1 cellular context compared by ENCODE assay signal in the genomic region with DNA sequence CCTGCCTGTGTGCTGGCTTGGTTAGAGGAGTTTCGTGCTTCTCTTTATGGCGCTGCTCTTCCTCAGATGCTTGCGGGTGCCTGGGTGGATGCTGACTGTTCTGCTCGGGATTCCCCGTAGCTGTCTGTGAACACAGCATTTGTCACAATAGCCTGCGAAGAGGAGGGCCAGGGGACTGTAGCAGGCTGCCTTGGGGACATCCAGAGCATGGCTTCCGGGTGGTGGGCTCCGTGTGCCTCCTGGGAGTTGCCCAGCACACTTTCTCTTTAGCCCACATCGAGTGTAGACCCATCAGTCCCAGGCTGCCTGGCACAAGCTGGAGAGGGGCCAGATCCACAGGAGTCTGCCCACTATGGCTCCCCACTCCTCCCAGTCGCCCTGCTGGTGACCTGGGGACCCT.
TF ChIP-seq lines count a peak whose summit lies in the region.

No MANE protein-coding gene starts in this region.

TF ChIP-seq in GM12878, 131 proteins besides CTCF, POLR2A, EP300 and RAD21 (continued from another document and continues in another):
- TF ChIP-seq, protein P1, sequence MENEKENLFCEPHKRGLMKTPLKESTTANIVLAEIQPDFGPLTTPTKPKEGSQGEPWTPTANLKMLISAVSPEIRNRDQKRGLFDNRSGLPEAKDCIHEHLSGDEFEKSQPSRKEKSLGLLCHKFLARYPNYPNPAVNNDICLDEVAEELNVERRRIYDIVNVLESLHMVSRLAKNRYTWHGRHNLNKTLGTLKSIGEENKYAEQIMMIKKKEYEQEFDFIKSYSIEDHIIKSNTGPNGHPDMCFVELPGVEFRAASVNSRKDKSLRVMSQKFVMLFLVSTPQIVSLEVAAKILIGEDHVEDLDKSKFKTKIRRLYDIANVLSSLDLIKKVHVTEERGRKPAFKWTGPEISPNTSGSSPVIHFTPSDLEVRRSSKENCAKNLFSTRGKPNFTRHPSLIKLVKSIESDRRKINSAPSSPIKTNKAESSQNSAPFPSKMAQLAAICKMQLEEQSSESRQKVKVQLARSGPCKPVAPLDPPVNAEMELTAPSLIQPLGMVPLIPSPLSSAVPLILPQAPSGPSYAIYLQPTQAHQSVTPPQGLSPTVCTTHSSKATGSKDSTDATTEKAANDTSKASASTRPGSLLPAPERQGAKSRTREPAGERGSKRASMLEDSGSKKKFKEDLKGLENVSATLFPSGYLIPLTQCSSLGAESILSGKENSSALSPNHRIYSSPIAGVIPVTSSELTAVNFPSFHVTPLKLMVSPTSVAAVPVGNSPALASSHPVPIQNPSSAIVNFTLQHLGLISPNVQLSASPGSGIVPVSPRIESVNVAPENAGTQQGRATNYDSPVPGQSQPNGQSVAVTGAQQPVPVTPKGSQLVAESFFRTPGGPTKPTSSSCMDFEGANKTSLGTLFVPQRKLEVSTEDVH (IDR thresholded peaks at IDR 0.05; ENCODE audit: low read depth, partially characterized antibody): no peak
- TF ChIP-seq, protein P2, sequence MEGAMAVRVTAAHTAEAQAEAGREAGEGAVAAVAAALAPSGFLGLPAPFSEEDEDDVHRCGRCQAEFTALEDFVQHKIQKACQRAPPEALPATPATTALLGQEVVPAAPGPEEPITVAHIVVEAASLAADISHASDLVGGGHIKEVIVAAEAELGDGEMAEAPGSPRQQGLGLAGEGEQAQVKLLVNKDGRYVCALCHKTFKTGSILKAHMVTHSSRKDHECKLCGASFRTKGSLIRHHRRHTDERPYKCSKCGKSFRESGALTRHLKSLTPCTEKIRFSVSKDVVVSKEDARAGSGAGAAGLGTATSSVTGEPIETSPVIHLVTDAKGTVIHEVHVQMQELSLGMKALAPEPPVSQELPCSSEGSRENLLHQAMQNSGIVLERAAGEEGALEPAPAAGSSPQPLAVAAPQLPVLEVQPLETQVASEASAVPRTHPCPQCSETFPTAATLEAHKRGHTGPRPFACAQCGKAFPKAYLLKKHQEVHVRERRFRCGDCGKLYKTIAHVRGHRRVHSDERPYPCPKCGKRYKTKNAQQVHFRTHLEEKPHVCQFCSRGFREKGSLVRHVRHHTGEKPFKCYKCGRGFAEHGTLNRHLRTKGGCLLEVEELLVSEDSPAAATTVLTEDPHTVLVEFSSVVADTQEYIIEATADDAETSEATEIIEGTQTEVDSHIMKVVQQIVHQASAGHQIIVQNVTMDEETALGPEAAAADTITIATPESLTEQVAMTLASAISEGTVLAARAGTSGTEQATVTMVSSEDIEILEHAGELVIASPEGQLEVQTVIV (IDR thresholded peaks at IDR 0.05; ENCODE audit: borderline replicate concordance, partially characterized antibody): no peak
- peak; percentile 68 for TF ChIP-seq HDGF (IDR thresholded peaks at IDR 0.05)
- TF ChIP-seq TARDBP (IDR thresholded peaks at IDR 0.05; ENCODE audit: borderline replicate concordance): 0 out of 2 replicates have a peak, but pooled peaks have one; percentile 33
- TF ChIP-seq SMAD1 (IDR thresholded peaks at IDR 0.05; ENCODE audit: low read depth, partially characterized antibody): no peak
- no peak for TF ChIP-seq ZSCAN29 (IDR thresholded peaks at IDR 0.05)
- TF ChIP-seq ZNF274 (IDR thresholded peaks at IDR 0.05; ENCODE audit: insufficient read depth, insufficient read length): no peak
- peak; percentile 49; the same call in 1 of the 2 replicates for TF ChIP-seq RB1 (IDR thresholded peaks at IDR 0.05; ENCODE audit: borderline replicate concordance)
- TF ChIP-seq, protein P3, sequence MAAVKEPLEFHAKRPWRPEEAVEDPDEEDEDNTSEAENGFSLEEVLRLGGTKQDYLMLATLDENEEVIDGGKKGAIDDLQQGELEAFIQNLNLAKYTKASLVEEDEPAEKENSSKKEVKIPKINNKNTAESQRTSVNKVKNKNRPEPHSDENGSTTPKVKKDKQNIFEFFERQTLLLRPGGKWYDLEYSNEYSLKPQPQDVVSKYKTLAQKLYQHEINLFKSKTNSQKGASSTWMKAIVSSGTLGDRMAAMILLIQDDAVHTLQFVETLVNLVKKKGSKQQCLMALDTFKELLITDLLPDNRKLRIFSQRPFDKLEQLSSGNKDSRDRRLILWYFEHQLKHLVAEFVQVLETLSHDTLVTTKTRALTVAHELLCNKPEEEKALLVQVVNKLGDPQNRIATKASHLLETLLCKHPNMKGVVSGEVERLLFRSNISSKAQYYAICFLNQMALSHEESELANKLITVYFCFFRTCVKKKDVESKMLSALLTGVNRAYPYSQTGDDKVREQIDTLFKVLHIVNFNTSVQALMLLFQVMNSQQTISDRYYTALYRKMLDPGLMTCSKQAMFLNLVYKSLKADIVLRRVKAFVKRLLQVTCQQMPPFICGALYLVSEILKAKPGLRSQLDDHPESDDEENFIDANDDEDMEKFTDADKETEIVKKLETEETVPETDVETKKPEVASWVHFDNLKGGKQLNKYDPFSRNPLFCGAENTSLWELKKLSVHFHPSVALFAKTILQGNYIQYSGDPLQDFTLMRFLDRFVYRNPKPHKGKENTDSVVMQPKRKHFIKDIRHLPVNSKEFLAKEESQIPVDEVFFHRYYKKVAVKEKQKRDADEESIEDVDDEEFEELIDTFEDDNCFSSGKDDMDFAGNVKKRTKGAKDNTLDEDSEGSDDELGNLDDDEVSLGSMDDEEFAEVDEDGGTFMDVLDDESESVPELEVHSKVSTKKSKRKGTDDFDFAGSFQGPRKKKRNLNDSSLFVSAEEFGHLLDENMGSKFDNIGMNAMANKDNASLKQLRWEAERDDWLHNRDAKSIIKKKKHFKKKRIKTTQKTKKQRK (IDR thresholded peaks at IDR 0.05; ENCODE audit: low read depth, low read length): no peak
- TF ChIP-seq POU2F2 (IDR thresholded peaks at IDR 0.05; ENCODE audit: borderline replicate concordance, low read depth, low read length): peak; percentile 17; the same call in 1 of the 3 replicates
- TF ChIP-seq, protein P4, sequence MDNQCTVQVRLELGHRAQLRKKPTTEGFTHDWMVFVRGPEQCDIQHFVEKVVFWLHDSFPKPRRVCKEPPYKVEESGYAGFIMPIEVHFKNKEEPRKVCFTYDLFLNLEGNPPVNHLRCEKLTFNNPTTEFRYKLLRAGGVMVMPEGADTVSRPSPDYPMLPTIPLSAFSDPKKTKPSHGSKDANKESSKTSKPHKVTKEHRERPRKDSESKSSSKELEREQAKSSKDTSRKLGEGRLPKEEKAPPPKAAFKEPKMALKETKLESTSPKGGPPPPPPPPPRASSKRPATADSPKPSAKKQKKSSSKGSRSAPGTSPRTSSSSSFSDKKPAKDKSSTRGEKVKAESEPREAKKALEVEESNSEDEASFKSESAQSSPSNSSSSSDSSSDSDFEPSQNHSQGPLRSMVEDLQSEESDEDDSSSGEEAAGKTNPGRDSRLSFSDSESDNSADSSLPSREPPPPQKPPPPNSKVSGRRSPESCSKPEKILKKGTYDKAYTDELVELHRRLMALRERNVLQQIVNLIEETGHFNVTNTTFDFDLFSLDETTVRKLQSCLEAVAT (IDR thresholded peaks at IDR 0.05): no peak
- TF ChIP-seq, protein P5, sequence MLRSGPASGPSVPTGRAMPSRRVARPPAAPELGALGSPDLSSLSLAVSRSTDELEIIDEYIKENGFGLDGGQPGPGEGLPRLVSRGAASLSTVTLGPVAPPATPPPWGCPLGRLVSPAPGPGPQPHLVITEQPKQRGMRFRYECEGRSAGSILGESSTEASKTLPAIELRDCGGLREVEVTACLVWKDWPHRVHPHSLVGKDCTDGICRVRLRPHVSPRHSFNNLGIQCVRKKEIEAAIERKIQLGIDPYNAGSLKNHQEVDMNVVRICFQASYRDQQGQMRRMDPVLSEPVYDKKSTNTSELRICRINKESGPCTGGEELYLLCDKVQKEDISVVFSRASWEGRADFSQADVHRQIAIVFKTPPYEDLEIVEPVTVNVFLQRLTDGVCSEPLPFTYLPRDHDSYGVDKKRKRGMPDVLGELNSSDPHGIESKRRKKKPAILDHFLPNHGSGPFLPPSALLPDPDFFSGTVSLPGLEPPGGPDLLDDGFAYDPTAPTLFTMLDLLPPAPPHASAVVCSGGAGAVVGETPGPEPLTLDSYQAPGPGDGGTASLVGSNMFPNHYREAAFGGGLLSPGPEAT (IDR thresholded peaks at IDR 0.05; ENCODE audit: low read depth): peak; percentile 71
- no peak for TF ChIP-seq PAX8 (IDR thresholded peaks at IDR 0.05)
- TF ChIP-seq, protein P6, sequence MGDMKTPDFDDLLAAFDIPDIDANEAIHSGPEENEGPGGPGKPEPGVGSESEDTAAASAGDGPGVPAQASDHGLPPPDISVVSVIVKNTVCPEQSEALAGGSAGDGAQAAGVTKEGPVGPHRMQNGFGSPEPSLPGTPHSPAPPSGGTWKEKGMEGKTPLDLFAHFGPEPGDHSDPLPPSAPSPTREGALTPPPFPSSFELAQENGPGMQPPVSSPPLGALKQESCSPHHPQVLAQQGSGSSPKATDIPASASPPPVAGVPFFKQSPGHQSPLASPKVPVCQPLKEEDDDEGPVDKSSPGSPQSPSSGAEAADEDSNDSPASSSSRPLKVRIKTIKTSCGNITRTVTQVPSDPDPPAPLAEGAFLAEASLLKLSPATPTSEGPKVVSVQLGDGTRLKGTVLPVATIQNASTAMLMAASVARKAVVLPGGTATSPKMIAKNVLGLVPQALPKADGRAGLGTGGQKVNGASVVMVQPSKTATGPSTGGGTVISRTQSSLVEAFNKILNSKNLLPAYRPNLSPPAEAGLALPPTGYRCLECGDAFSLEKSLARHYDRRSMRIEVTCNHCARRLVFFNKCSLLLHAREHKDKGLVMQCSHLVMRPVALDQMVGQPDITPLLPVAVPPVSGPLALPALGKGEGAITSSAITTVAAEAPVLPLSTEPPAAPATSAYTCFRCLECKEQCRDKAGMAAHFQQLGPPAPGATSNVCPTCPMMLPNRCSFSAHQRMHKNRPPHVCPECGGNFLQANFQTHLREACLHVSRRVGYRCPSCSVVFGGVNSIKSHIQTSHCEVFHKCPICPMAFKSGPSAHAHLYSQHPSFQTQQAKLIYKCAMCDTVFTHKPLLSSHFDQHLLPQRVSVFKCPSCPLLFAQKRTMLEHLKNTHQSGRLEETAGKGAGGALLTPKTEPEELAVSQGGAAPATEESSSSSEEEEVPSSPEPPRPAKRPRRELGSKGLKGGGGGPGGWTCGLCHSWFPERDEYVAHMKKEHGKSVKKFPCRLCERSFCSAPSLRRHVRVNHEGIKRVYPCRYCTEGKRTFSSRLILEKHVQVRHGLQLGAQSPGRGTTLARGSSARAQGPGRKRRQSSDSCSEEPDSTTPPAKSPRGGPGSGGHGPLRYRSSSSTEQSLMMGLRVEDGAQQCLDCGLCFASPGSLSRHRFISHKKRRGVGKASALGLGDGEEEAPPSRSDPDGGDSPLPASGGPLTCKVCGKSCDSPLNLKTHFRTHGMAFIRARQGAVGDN (IDR thresholded peaks at IDR 0.05): peak; percentile 58; the same call in 1 of the 2 replicates
- peak; percentile 68 for TF ChIP-seq TAF1 (IDR thresholded peaks at IDR 0.05; ENCODE audit: borderline replicate concordance, low read depth, low read length)
- no peak for TF ChIP-seq TCF7 (IDR thresholded peaks at IDR 0.05; ENCODE audit: borderline replicate concordance)
- no peak for TF ChIP-seq NR2C1 (IDR thresholded peaks at IDR 0.05)
- TF ChIP-seq RBBP5 (conservative IDR thresholded peaks at IDR 0.05): no peak
- TF ChIP-seq MXI1 (IDR thresholded peaks at IDR 0.05; ENCODE audit: low read depth, low read length): no peak
- no peak for TF ChIP-seq STAT1 (conservative IDR thresholded peaks at IDR 0.05)
- TF ChIP-seq EED (IDR thresholded peaks at IDR 0.05; ENCODE audit: low read depth): no peak
- TF ChIP-seq, protein P7, sequence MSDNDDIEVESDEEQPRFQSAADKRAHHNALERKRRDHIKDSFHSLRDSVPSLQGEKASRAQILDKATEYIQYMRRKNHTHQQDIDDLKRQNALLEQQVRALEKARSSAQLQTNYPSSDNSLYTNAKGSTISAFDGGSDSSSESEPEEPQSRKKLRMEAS (IDR thresholded peaks at IDR 0.05; ENCODE audit: low read depth, low read length): no peak; the same call in 1 of the 2 replicates
- TF ChIP-seq NBN (IDR thresholded peaks at IDR 0.05): no peak; the same call in 1 of the 2 replicates
- TF ChIP-seq ZNF622 (IDR thresholded peaks at IDR 0.05): no peak
- TF ChIP-seq RAD51 (IDR thresholded peaks at IDR 0.05): no peak
- TF ChIP-seq TBL1XR1 (IDR thresholded peaks at IDR 0.05; ENCODE audit: low read depth, low read length): no peak
- peak in 1 of 2 experiments; percentile 45; a peak in 1 of 4 replicates for TF ChIP-seq IKZF2 (IDR thresholded peaks at IDR 0.05)
- TF ChIP-seq CHD2 (IDR thresholded peaks at IDR 0.05; ENCODE audit: borderline replicate concordance, low read depth, low read length): peak; percentile 18; the same call in 1 of the 2 replicates
- TF ChIP-seq, protein P8, sequence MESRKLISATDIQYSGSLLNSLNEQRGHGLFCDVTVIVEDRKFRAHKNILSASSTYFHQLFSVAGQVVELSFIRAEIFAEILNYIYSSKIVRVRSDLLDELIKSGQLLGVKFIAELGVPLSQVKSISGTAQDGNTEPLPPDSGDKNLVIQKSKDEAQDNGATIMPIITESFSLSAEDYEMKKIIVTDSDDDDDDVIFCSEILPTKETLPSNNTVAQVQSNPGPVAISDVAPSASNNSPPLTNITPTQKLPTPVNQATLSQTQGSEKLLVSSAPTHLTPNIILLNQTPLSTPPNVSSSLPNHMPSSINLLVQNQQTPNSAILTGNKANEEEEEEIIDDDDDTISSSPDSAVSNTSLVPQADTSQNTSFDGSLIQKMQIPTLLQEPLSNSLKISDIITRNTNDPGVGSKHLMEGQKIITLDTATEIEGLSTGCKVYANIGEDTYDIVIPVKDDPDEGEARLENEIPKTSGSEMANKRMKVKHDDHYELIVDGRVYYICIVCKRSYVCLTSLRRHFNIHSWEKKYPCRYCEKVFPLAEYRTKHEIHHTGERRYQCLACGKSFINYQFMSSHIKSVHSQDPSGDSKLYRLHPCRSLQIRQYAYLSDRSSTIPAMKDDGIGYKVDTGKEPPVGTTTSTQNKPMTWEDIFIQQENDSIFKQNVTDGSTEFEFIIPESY (IDR thresholded peaks at IDR 0.05): no peak
- no peak for TF ChIP-seq MTA3 (IDR thresholded peaks at IDR 0.05; ENCODE audit: borderline replicate concordance, low read length)
- TF ChIP-seq POLR2AphosphoS2 (IDR thresholded peaks at IDR 0.05; ENCODE audit: low read depth, low read length): no peak
- peak; percentile 84 for TF ChIP-seq MEF2B (IDR thresholded peaks at IDR 0.05; ENCODE audit: partially characterized antibody, poor library complexity, severe bottlenecking)
- TF ChIP-seq ASH2L (IDR thresholded peaks at IDR 0.05; ENCODE audit: borderline replicate concordance, low read depth): no peak
- TF ChIP-seq NR2C2 (IDR thresholded peaks at IDR 0.05; ENCODE audit: borderline replicate concordance, control insufficient read depth, insufficient read length, low read depth): no peak
- TF ChIP-seq SIX5 (IDR thresholded peaks at IDR 0.05; ENCODE audit: low read depth, low read length, severe bottlenecking): no peak
- TF ChIP-seq CBX5 (IDR thresholded peaks at IDR 0.05; ENCODE audit: low read depth): no peak
- TF ChIP-seq PML (IDR thresholded peaks at IDR 0.05; ENCODE audit: low read length): no peak
- TF ChIP-seq, protein P9, sequence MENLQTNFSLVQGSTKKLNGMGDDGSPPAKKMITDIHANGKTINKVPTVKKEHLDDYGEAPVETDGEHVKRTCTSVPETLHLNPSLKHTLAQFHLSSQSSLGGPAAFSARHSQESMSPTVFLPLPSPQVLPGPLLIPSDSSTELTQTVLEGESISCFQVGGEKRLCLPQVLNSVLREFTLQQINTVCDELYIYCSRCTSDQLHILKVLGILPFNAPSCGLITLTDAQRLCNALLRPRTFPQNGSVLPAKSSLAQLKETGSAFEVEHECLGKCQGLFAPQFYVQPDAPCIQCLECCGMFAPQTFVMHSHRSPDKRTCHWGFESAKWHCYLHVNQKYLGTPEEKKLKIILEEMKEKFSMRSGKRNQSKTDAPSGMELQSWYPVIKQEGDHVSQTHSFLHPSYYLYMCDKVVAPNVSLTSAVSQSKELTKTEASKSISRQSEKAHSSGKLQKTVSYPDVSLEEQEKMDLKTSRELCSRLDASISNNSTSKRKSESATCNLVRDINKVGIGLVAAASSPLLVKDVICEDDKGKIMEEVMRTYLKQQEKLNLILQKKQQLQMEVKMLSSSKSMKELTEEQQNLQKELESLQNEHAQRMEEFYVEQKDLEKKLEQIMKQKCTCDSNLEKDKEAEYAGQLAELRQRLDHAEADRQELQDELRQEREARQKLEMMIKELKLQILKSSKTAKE (IDR thresholded peaks at IDR 0.05; ENCODE audit: low read depth, poor library complexity, severe bottlenecking): no peak
- no peak for TF ChIP-seq ZBED1 (IDR thresholded peaks at IDR 0.05; ENCODE audit: borderline replicate concordance)
